Comparison of ENCODE assay signal across 8 cellular contexts in genomic region chr4:139177888-139178609, GRCh38. TPM values are rescaled to one million over a fixed set of nuclear protein-coding genes. Genes with fewer than 3 reads are reported as not detected.
DNase-seq lines count a peak whose midpoint lies in the region; ATAC-seq, FAIRE-seq and TF ChIP-seq lines count a peak whose summit lies in the region.

No MANE protein-coding gene starts in this region.

- no peaks in the 10 kb centered on the region for H3K27me3 Mint-ChIP-seq in chondrocyte (ENCODE audit: low read depth)

- H3K4me1 ChIP-seq in BE2C: no peaks in the 10 kb centered on the region

- H3K27me3 ChIP-seq in BE2C (no peaks in the 10 kb centered on the region), layer of hippocampus (ENCODE audit: control insufficient read depth, insufficient read depth, low read length) (no peaks in the 10 kb centered on the region)

- ATAC-seq in HG03439 (IDR thresholded peaks at IDR 0.05; ENCODE audit: unreplicated experiment): peak; percentile 70

- DNase-seq in BE2C: peak; percentile 97
- peak; percentile 62 for DNase-seq in GM19239 (ENCODE audit: insufficient read length, low spot score)
- DNase-seq in NCI-H460 (ENCODE audit: extremely low read depth, low read depth): peak; percentile 88
- DNase-seq in activated CD4-positive, alpha-beta T cell treated with anti-CD3 and anti-CD28 coated beads for 24 hours (ENCODE audit: low read depth in 2 of 2): peak; percentile 79 to 83
- DNase-seq in chondrocyte (ENCODE audit: low spot score): peak; percentile 97
- peak; percentile 75 to 89 (median 82) for DNase-seq in stimulated activated CD4-positive, alpha-beta T cell treated with anti-CD3 and anti-CD28 coated beads, Interleukin-1b, Interleukin-23, amount 100 ng/mL, for 24 hours (ENCODE audit: low read depth in 4 of 4, low spot score in 1 of 4)

- H3K4me3 ChIP-seq in BE2C (ENCODE audit: low read depth, low read length): peak overlapping the region; percentile 81

- peaks cover 13% of the 10 kb centered on the region for H3K4me1 Mint-ChIP-seq in chondrocyte (ENCODE audit: low read depth)

- H3K27ac Mint-ChIP-seq in chondrocyte (ENCODE audit: unreplicated experiment): peak overlapping the region; percentile 97

- H3K4me3 Mint-ChIP-seq in chondrocyte (ENCODE audit: unreplicated experiment): peak overlapping the region; percentile 87

- no peaks in the 10 kb centered on the region for H3K36me3 ChIP-seq in BE2C

- peak overlapping the region; percentile 100 for H3K27ac ChIP-seq in layer of hippocampus (ENCODE audit: low read depth, low read length)

- peak; percentile 80 for FAIRE-seq in GM19239 (lab: Jason Lieb, UNC)

- no peak for TF ChIP-seq CTCF in BE2C (IDR thresholded peaks at IDR 0.05; ENCODE audit: low read depth, low read length)
- peak; percentile 27 for TF ChIP-seq CTCF in chondrocyte (IDR thresholded peaks at IDR 0.05)

- H3K9me3 ChIP-seq in BE2C: no peaks in the 10 kb centered on the region

- no peaks in the 10 kb centered on the region for H3K36me3 Mint-ChIP-seq in chondrocyte (ENCODE audit: low read depth)

- H3K9me3 Mint-ChIP-seq in chondrocyte (ENCODE audit: low read depth): no peaks in the 10 kb centered on the region

RNA-seq across cellular contexts. Expression of gene ELF2, which starts 1.0 kb away (rescaled TPM):
- 14.0 TPM for polyA plus RNA-seq in BE2C (2012; ENCODE audit: insufficient read depth, insufficient read length, low read depth)
- total RNA-seq in NCI-H460 (2014; rRNA removed; shearing (Covaris generic)): 23.0 and 23.7 TPM in 2 replicates
- polyA plus RNA-seq in NCI-H460 (2014; cell fraction: nucleus; rRNA removed): 10.9 and 17.4 TPM in 2 replicates
- 30.2 to 34.2 TPM (median 32.3 TPM) in 3 replicates for total RNA-seq in chondrocyte

Comparison
In these comparisons a context has a peak if more than half of its experiments do, and no peak if none do; other contexts are left out.
1. Peak in every context shown above with its lines: DNase-seq, ATAC-seq, H3K4me3 ChIP-seq and H3K27ac ChIP-seq.